15 cellular contexts compared by ENCODE assay signal in the genomic region with DNA sequence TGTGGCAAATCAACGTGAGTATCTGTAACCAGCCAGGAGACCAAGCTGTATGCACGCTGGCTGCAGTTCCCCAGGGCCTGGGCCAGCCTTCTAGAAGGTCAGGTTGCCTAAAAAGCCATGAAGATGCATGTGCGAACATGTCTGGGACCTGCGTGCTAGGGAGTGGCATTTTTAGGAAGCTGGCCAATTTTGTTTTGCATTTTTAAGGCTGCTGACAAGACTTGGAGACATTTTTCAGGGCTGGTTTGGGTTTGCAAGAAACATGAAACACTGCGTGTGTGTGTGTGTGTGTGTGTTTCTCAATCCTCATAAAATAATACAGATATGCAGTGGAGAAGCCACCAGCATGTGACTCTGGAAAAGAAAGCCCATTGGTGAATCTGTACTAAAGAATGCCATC. TPM values are rescaled to one million over a fixed set of nuclear protein-coding genes. Genes with fewer than 3 reads are reported as not detected.
DNase-seq lines count a peak whose midpoint lies in the region; ATAC-seq, FAIRE-seq and TF ChIP-seq lines count a peak whose summit lies in the region.
"Had no signal": no experiment of that assay in that cellular context is flagged by ENCODE, and none has a peak within 500 bp of the region (broad histone marks: within the 10 kb centered on the region; RNA-seq: fewer than 3 reads in every experiment).

No MANE protein-coding gene starts in this region.

- H3K79me2 ChIP-seq in mammary epithelial cell (ENCODE audit: insufficient read depth, low read length): peaks cover 33% of the 10 kb centered on the region

- H3K9ac ChIP-seq in mammary epithelial cell (ENCODE audit: insufficient read depth, low read length): no peak overlapping the region

- TF ChIP-seq CTCF in A549 (IDR thresholded peaks at IDR 0.05): no peak
- no peak for TF ChIP-seq CTCF in mammary epithelial cell (conservative IDR thresholded peaks at IDR 0.05 in 1 of 2, IDR thresholded peaks at IDR 0.05 in 1 of 2; ENCODE audit: extremely low read depth in 1 of 2, insufficient read depth in 1 of 2, low read depth in 1 of 2, low read length in 2 of 2)

- H3K27me3 Mint-ChIP-seq in IgD-negative memory B cell (peaks cover 8% of the 10 kb centered on the region), memory B cell (no peaks in the 10 kb centered on the region)

- no peak for FAIRE-seq in A549 (lab: Jason Lieb, UNC)
- FAIRE-seq: TTC549 had no signal

- peak overlapping the region in 2 of 3 donors; percentile 16 to 37 for H3K27ac Mint-ChIP-seq in IgD-negative memory B cell
- peak overlapping the region; percentile 14 for H3K27ac Mint-ChIP-seq in memory B cell
- no peak overlapping the region for H3K27ac Mint-ChIP-seq in activated naive CD4-positive, alpha-beta T cell treated with anti-CD3 and anti-CD28 coated beads, Interleukin-2, amount 50 U/mL, for 72 hours
- H3K27ac Mint-ChIP-seq: natural killer cell had no signal

- DNase-seq in A549 (ENCODE audit: low read depth in 1 of 2, low spot score in 1 of 2) (no peak), mammary epithelial cell (peak; percentile 91), memory B cell (ENCODE audit: low spot score in 2 of 2) (no peak), erythroblast (lab: John Stamatoyannopoulos, UW) (no peak)
- DNase-seq in activated CD4-positive, alpha-beta T cell treated with anti-CD3 and anti-CD28 coated beads, Interleukin-2, amount 50 U/mL, for 1 hour: no peak
- no peak for DNase-seq in stimulated activated naive CD4-positive, alpha-beta T cell (lab: John Stamatoyannopoulos, UW)
- no peak for DNase-seq in activated naive CD4-positive, alpha-beta T cell treated with anti-CD3 and anti-CD28 coated beads, Interleukin-2, amount 50 U/mL, for 72 hours (ENCODE audit: low spot score in 2 of 2)
- DNase-seq: amygdala, foreskin melanocyte, left ventricle myocardium inferior, MG63, natural killer cell, NCI-H2081 treated with DMSO at 0.1 percent for 48 hours had no signal

- no peaks in the 10 kb centered on the region for H3K27me3 ChIP-seq in mammary epithelial cell (ENCODE audit: insufficient read depth, low read length)
- H3K27me3 ChIP-seq: MG63 had no signal

- in situ Hi-C loops in mammary epithelial cell (cut with MboI; ENCODE audit: low sequenced_read_pairs in 2 of 2): no loop called here

- H3K9me3 ChIP-seq in A549 (no peaks in the 10 kb centered on the region), mammary epithelial cell (replicated peaks; ENCODE audit: insufficient read depth, low read length) (peaks cover 4% of the 10 kb centered on the region)
- H3K9me3 ChIP-seq: MG63 had no signal

- no peak for TF ChIP-seq RAD21 in A549 (conservative IDR thresholded peaks at IDR 0.05 in 1 of 2, IDR thresholded peaks at IDR 0.05 in 1 of 2)

- no TSS peak for BruUV-seq in mammary epithelial cell (replicated peaks; lab: Mats Ljungman, UMichigan)

- H2AFZ ChIP-seq in mammary epithelial cell (ENCODE audit: low read depth, low read length): no peak overlapping the region

- no peak for TF ChIP-seq POLR2A in A549 (IDR thresholded peaks at IDR 0.05; ENCODE audit: low read length)
- TF ChIP-seq POLR2A in erythroblast (IDR thresholded peaks at IDR 0.05; ENCODE audit: low read length): no peak

- no peaks in the 10 kb centered on the region for H4K20me1 ChIP-seq in mammary epithelial cell (ENCODE audit: insufficient read depth, low read length)

- POLR2A ChIA-PET in A549 (lab: Yijun Ruan, JAX): interaction anchor here (1.1 to 2.0 kb wide), 3 partner anchors 8 to 40 kb away, joined by 3 to 8 read pairs (median 5); no protein-coding TSS in a partner anchor

- H3K4me1 ChIP-seq in A549 (peaks cover 84% of the 10 kb centered on the region), mammary epithelial cell (ENCODE audit: insufficient read depth, low read length) (peaks cover 89% of the 10 kb centered on the region)

- dilution Hi-C loops in mammary epithelial cell (cut with HindIII; ENCODE audit: low sequenced_read_pairs): no loop called here

- peaks cover 2% of the 10 kb centered on the region for H3K36me3 ChIP-seq in mammary epithelial cell (ENCODE audit: insufficient read depth, low read length)

- CTCF ChIA-PET in A549 (lab: Yijun Ruan, JAX): interaction anchor here (0.6 to 12.3 kb wide), 6 partner anchors 10 to 178 kb away, joined by 3 to 79 read pairs (median 10); no protein-coding TSS in a partner anchor
- CTCF ChIA-PET in mammary epithelial cell (lab: Charles Lee; ENCODE audit: low non-redundant PET): interaction anchor here (0.6 kb wide), 1 partner anchor 29 kb away, joined by 3 read pairs; no protein-coding TSS in a partner anchor

- peak overlapping the region; percentile 98 for H3K4me2 ChIP-seq in A549
- peak overlapping the region; percentile 38 for H3K4me2 ChIP-seq in mammary epithelial cell (ENCODE audit: insufficient read depth, low read depth, low read length)

- peaks cover 3% of the 10 kb centered on the region for H3K36me3 Mint-ChIP-seq in IgD-negative memory B cell
- H3K36me3 Mint-ChIP-seq in memory B cell: peaks cover 3% of the 10 kb centered on the region
- peaks cover 6 to 11% of the 10 kb centered on the region in 2 donors for H3K36me3 Mint-ChIP-seq in activated naive CD4-positive, alpha-beta T cell treated with anti-CD3 and anti-CD28 coated beads, Interleukin-2, amount 50 U/mL, for 72 hours
- H3K36me3 Mint-ChIP-seq: natural killer cell had no signal

- H3K27ac ChIP-seq in A549 (peak overlapping the region; percentile 99 to 100), mammary epithelial cell (ENCODE audit: insufficient read depth, low read depth, low read length) (peak overlapping the region; percentile 75)

- H3K4me1 Mint-ChIP-seq in IgD-negative memory B cell: peaks cover 29 to 49% (median 45%) of the 10 kb centered on the region in 3 donors
- H3K4me1 Mint-ChIP-seq in memory B cell: peaks cover 43% of the 10 kb centered on the region

- H3K4me3 Mint-ChIP-seq in IgD-negative memory B cell (peak overlapping the region in 2 of 4 donors; percentile 19 to 65), memory B cell (no peak overlapping the region)
- H3K4me3 Mint-ChIP-seq: natural killer cell had no signal

- H3K9me3 Mint-ChIP-seq in IgD-negative memory B cell: no peaks in the 10 kb centered on the region
- H3K9me3 Mint-ChIP-seq in memory B cell: no peaks in the 10 kb centered on the region
- H3K9me3 Mint-ChIP-seq in activated naive CD4-positive, alpha-beta T cell treated with anti-CD3 and anti-CD28 coated beads, Interleukin-2, amount 50 U/mL, for 72 hours: peaks cover 0 to 3% of the 10 kb centered on the region in 2 donors
- H3K9me3 Mint-ChIP-seq: natural killer cell had no signal

- intact Hi-C loops in mammary epithelial cell (cut with micrococcal nuclease): loop anchor here (2.0 kb wide), 1 partner anchor 19 kb away; no protein-coding TSS in a partner anchor

- WGBS in A549 (ENCODE audit: missing lambda C conversion rate): 88% methylated on average over 5 of the region's 5 CpGs
- 27% methylated on average over 5 of the region's 5 CpGs for WGBS in mammary epithelial cell (ENCODE audit: low coverage, missing lambda C conversion rate)

- no peak for TF ChIP-seq EP300 in A549 (IDR thresholded peaks at IDR 0.05)

- H3K4me3 ChIP-seq in A549 (0 out of 3 replicates have a peak overlapping the region, but pooled peaks have one; percentile 1), mammary epithelial cell (replicated peaks in 1 of 3; ENCODE audit: insufficient read depth in 1 of 3, low read depth in 2 of 3, low read length in 3 of 3) (no peak overlapping the region)
- H3K4me3 ChIP-seq: left ventricle myocardium inferior, MG63 had no signal

- ATAC-seq in A549 (no peak), memory B cell (ENCODE audit: low read depth) (no peak)
- no peak for ATAC-seq in activated naive CD4-positive, alpha-beta T cell treated with anti-CD3 and anti-CD28 coated beads, Interleukin-2, amount 50 U/mL, for 72 hours
- ATAC-seq: natural killer cell had no signal

TF ChIP-seq in A549, 52 proteins besides CTCF, POLR2A, EP300 and RAD21:
- TF ChIP-seq RARB (CRISPR knock-in tag; IDR thresholded peaks at IDR 0.05): no peak
- no peak for TF ChIP-seq ZNF302 (CRISPR knock-in tag; IDR thresholded peaks at IDR 0.05)
- TF ChIP-seq CBX8 (IDR thresholded peaks at IDR 0.05): no peak
- TF ChIP-seq ELK1 (IDR thresholded peaks at IDR 0.05; ENCODE audit: low read depth, low read length): no peak
- TF ChIP-seq TFCP2L1 (CRISPR knock-in tag; IDR thresholded peaks at IDR 0.05): no peak
- no peak for TF ChIP-seq JUN (IDR thresholded peaks at IDR 0.05)
- TF ChIP-seq NPAS2 (CRISPR knock-in tag; IDR thresholded peaks at IDR 0.05; ENCODE audit: borderline replicate concordance): no peak
- TF ChIP-seq HDAC2 (IDR thresholded peaks at IDR 0.05): no peak
- TF ChIP-seq GATA3 (IDR thresholded peaks at IDR 0.05; ENCODE audit: borderline replicate concordance): no peak
- no peak for TF ChIP-seq SREBF2 (IDR thresholded peaks at IDR 0.05)

RNA-seq across cellular contexts. Expression of gene TGFBI, which starts 5.1 kb away (rescaled TPM):
- polyA plus RNA-seq in A549 (2011; rRNA removed) (1,135 and 1,466 TPM in 2 replicates), A549 (2017; fragmentation: RNase III; extraction: RNeasy Plus Mini Kit Qiagen cat#74134 plus additional on column Dnase treatment) (1,411 to 1,859 TPM (median 1,765 TPM) in 3 replicates), IgD-negative memory B cell (7.1 TPM), mammary epithelial cell (264 TPM)
- polyA plus RNA-seq in A549 (2012; cell fraction: cytosol; rRNA removed): 661 and 843 TPM in 2 replicates
- polyA plus RNA-seq in A549 (2012; cell fraction: nucleus; rRNA removed): 1,811 and 1,913 TPM in 2 replicates
- 1,411 and 1,484 TPM in 2 replicates for polyA minus RNA-seq in A549 (2011; rRNA and poly(A)+ RNA removed)
- total RNA-seq in mammary epithelial cell: 10 to 100 TPM; 56.0 to 77.3 TPM
- polyA minus RNA-seq in mammary epithelial cell: 390 TPM
- total RNA-seq in activated naive CD4-positive, alpha-beta T cell treated with anti-CD3 and anti-CD28 coated beads, Interleukin-2, amount 50 U/mL, for 72 hours: not detected

Comparison
In these comparisons a context has a peak if more than half of its experiments do, and no peak if none do; other contexts are left out.
1. H3K27ac Mint-ChIP-seq: peak in IgD-negative memory B cell (2 of 3) and memory B cell (single experiment); none in activated naive CD4-positive, alpha-beta T cell treated with anti-CD3 and anti-CD28 coated beads, Interleukin-2, amount 50 U/mL, for 72 hours (0 of 2).
2. RNA of gene TGFBI, which starts 5.1 kb away (polyA plus RNA-seq): 661 to 1,913 TPM in A549 and 264 TPM in mammary epithelial cell (single experiment); 7.1 TPM in IgD-negative memory B cell (single experiment); every median in the first group is over 10 times any median in the second.